Comparison of ENCODE assay signal across 9 cellular contexts in genomic region chr2:176140130-176140519, GRCh38. TPM values are rescaled to one million over a fixed set of nuclear protein-coding genes. Genes with fewer than 3 reads are reported as not detected.
DNase-seq lines count a peak whose midpoint lies in the region; ATAC-seq and TF ChIP-seq lines count a peak whose summit lies in the region.
"Had no signal": no experiment of that assay in that cellular context is flagged by ENCODE, and none has a peak within 500 bp of the region (broad histone marks: within the 10 kb centered on the region; RNA-seq: fewer than 3 reads in every experiment).

No MANE protein-coding gene starts in this region.

- no peak for ATAC-seq in HG03196 (IDR thresholded peaks at IDR 0.05; ENCODE audit: unreplicated experiment)

- TF ChIP-seq CTCF in suprapubic skin (IDR thresholded peaks at IDR 0.05) = no peak

- peak overlapping the region; percentile 67 for H3K27ac ChIP-seq in SJSA1
- H3K27ac ChIP-seq in iPS-20b (ENCODE audit: low read length) = no peak overlapping the region
- H3K27ac ChIP-seq in suprapubic skin = peak overlapping the region; percentile 78
- H3K27ac ChIP-seq: foreskin keratinocyte had no signal

- CTCF ChIA-PET in activated naive CD4-positive, alpha-beta T cell treated with anti-CD3 and anti-CD28 coated beads, Interleukin-2, amount 10 ng/mL, durations not matched to agents 7 days and 5 days (lab: Charles Lee) = interaction anchor here (0.6 to 8.8 kb wide), 30 partner anchors 9 to 1011 kb away, joined by 3 to 140 read pairs (median 5); partner anchors contain the start of gene HOXD1

- H3K36me3 Mint-ChIP-seq in activated naive CD4-positive, alpha-beta T cell treated with anti-CD3 and anti-CD28 coated beads, Interleukin-2, amount 10 ng/mL, durations not matched to agents 7 days and 5 days = peaks cover 1% of the 10 kb centered on the region

- no peak for TF ChIP-seq EP300 in suprapubic skin (IDR thresholded peaks at IDR 0.05)

- peaks cover 19% of the 10 kb centered on the region for H3K4me1 ChIP-seq in SJSA1 (replicated peaks)
- H3K4me1 ChIP-seq in iPS-20b (ENCODE audit: insufficient read depth, low read length) = no peaks in the 10 kb centered on the region
- H3K4me1 ChIP-seq in suprapubic skin = peaks cover 45% of the 10 kb centered on the region

- WGBS in suprapubic skin = 15% methylated on average over 13 of the region's 13 CpGs

- H3K27ac Mint-ChIP-seq in activated naive CD4-positive, alpha-beta T cell treated with anti-CD3 and anti-CD28 coated beads, Interleukin-2, amount 10 ng/mL, durations not matched to agents 7 days and 5 days = no peak overlapping the region

- H3K27me3 Mint-ChIP-seq in activated naive CD4-positive, alpha-beta T cell treated with anti-CD3 and anti-CD28 coated beads, Interleukin-2, amount 10 ng/mL, durations not matched to agents 7 days and 5 days = peaks cover 99% of the 10 kb centered on the region

- DNase-seq in NCI-H748 (lab: John Stamatoyannopoulos, UW; ENCODE audit: unreplicated experiment) (peak; percentile 58), NCI-H748 treated with DMSO at 0.1 percent for 48 hours (lab: John Stamatoyannopoulos, UW) (no peak), SJSA1 (ENCODE audit: low read depth in 1 of 2, low spot score in 2 of 2) (no peak), suprapubic skin (ENCODE audit: low spot score in 2 of 2) (peak; percentile 69 to 72), foreskin melanocyte (no peak)
- no peak for DNase-seq in activated naive CD4-positive, alpha-beta T cell treated with anti-CD3 and anti-CD28 coated beads, Interleukin-2, amount 10 ng/mL, durations not matched to agents 7 days and 5 days

- no peak for TF ChIP-seq POLR2A in suprapubic skin (IDR thresholded peaks at IDR 0.05)

- H3K4me3 ChIP-seq in SJSA1 (peak overlapping the region; percentile 53), iPS-20b (ENCODE audit: low read length) (peak overlapping the region; percentile 69; the same call in 1 of the 2 replicates), suprapubic skin (peak overlapping the region; percentile 61)

- H3K4me3 Mint-ChIP-seq in activated naive CD4-positive, alpha-beta T cell treated with anti-CD3 and anti-CD28 coated beads, Interleukin-2, amount 10 ng/mL, durations not matched to agents 7 days and 5 days = no peak overlapping the region

- H3K9me3 ChIP-seq in SJSA1 (replicated peaks) (no peaks in the 10 kb centered on the region), iPS-20b (ENCODE audit: insufficient read depth, low read depth, low read length) (no peaks in the 10 kb centered on the region; the same call in 1 of the 2 replicates), suprapubic skin (no peaks in the 10 kb centered on the region)

- H3K9ac ChIP-seq in iPS-20b (ENCODE audit: low read depth, low read length) = no peak overlapping the region

- no peaks in the 10 kb centered on the region for H3K9me3 Mint-ChIP-seq in activated naive CD4-positive, alpha-beta T cell treated with anti-CD3 and anti-CD28 coated beads, Interleukin-2, amount 10 ng/mL, durations not matched to agents 7 days and 5 days

- H3K4me1 Mint-ChIP-seq in activated naive CD4-positive, alpha-beta T cell treated with anti-CD3 and anti-CD28 coated beads, Interleukin-2, amount 10 ng/mL, durations not matched to agents 7 days and 5 days = peaks cover 20% of the 10 kb centered on the region

- H3K36me3 ChIP-seq in SJSA1 (no peaks in the 10 kb centered on the region), iPS-20b (ENCODE audit: insufficient read depth, low read depth, low read length) (no peaks in the 10 kb centered on the region), suprapubic skin (no peaks in the 10 kb centered on the region)

- H3K27me3 ChIP-seq in SJSA1 (replicated peaks) = no peaks in the 10 kb centered on the region
- peaks cover 100% of the 10 kb centered on the region for H3K27me3 ChIP-seq in iPS-20b (ENCODE audit: insufficient read depth, low read length)
- peaks cover 86% of the 10 kb centered on the region for H3K27me3 ChIP-seq in suprapubic skin
- H3K27me3 ChIP-seq: foreskin keratinocyte had no signal

RNA-seq across cellular contexts. Expression of gene HOXD8, which starts 10.6 kb away (rescaled TPM):
- total RNA-seq in SJSA1 (2014; rRNA removed; shearing (Covaris generic)) = 13.0 and 16.8 TPM in 2 replicates
- 1 to 10 TPM; 1.4 to 6.0 (median 2.6) TPM for total RNA-seq in suprapubic skin

RNA-seq across cellular contexts. Expression of gene HOXD4, which starts 11.2 kb away (rescaled TPM):
- 0.29 and 5.9 TPM in 2 replicates for total RNA-seq in SJSA1 (2014; rRNA removed; shearing (Covaris generic))
- total RNA-seq in suprapubic skin = 1 to 10 TPM in 2 of 4 donors, not detected in 2; 1.9 to 3.1 TPM

RNA-seq across cellular contexts. Expression of gene HOXD3, which starts 17.0 kb away (rescaled TPM):
- total RNA-seq in SJSA1 (2014; rRNA removed; shearing (Covaris generic)) = 0.66 and 1.1 TPM in 2 replicates
- total RNA-seq in suprapubic skin = 1 to 10 TPM in 2 of 4 donors, under 1 TPM in 2; 0.49 to 3.5 (median 1.5) TPM

RNA-seq across cellular contexts. Expression of gene HOXD9, which starts 17.6 kb away (rescaled TPM):
- total RNA-seq in SJSA1 (2014; rRNA removed; shearing (Covaris generic)) = 1.8 TPM in 2 replicates
- 1 to 10 TPM in 2 of 4 donors, under 1 TPM in 1, not detected in 1; 0.26 to 3.1 (median 2.6) TPM for total RNA-seq in suprapubic skin

RNA-seq across cellular contexts. Expression of gene HOXD10, which starts 23.5 kb away (rescaled TPM):
- not detected in 2 replicates for total RNA-seq in SJSA1 (2014; rRNA removed; shearing (Covaris generic))
- total RNA-seq in suprapubic skin = under 1 TPM in 2 of 4 donors, not detected in 2; 0.56 to 0.59 TPM
- total RNA-seq: foreskin keratinocyte had no signal

Comparison
In these comparisons a context has a peak if more than half of its experiments do, and no peak if none do; other contexts are left out.
1. DNase-seq: peak in NCI-H748 (single experiment) and suprapubic skin (2 of 2); none in NCI-H748 treated with DMSO at 0.1 percent for 48 hours (single experiment), SJSA1 (0 of 2), foreskin melanocyte (single experiment) and activated naive CD4-positive, alpha-beta T cell treated with anti-CD3 and anti-CD28 coated beads, Interleukin-2, amount 10 ng/mL, durations not matched to agents 7 days and 5 days (single experiment).
2. Peak in every context shown above with its lines, with median percentiles within 50 percentile points of each other: H3K4me3 ChIP-seq.